Comparison of ENCODE assay signal across 35 cellular contexts in the genomic region with DNA sequence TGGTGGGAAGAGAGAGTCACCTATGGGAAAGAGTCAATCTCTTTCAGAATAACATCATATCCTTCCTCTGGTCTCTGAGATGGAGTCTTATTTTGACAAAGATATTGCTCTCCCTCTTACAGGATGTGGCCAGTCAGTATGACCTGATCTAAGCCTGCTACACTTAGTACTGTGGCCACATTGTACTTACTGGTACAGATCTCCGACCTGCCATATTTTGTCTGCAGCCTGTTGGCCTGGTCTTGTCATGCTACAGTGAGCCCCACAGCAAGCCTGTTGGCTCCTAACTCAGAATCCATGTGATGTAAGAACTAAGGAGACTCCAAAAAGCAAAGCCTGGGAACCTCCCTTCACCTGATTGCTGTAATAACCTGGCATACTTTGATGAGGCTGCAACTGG.
"Had no signal": no experiment of that assay in that cellular context is flagged by ENCODE, and none has a peak within 500 bp of the region (broad histone marks: within the 10 kb centered on the region; RNA-seq: fewer than 3 reads in every experiment).

No MANE protein-coding gene starts in this region.

- DNase-seq: activated CD4-positive, alpha-beta T cell treated with anti-CD3 and anti-CD28 coated beads, Interleukin-2, amount 10 ng/mL, durations not matched to agents 24 days and 14 days; activated CD4-positive, CD25-positive, alpha-beta regulatory T cell treated with anti-CD3 and anti-CD28 coated beads, Interleukin-2, amount 50 U/mL, for 72 hours; activated gamma-delta T cell treated with Interleukin-2 at 50 U/mL for 16 hours; activated T-cell treated with anti-CD3 and anti-CD28 coated beads, Interleukin-2, amount 50 U/mL, for 1 hour; adrenal gland; dorsolateral prefrontal cortex; effector memory CD4-positive, alpha-beta T cell; erythroblast; gastrocnemius medialis; glutamatergic neuron; islet precursor cell; left ventricle myocardium superior; mammary epithelial cell; naive B cell; nucleus accumbens; psoas muscle; sigmoid colon; stimulated activated CD4-positive, alpha-beta T cell treated with anti-CD3 and anti-CD28 coated beads, Interleukin-1b, Interleukin-23, amount 100 ng/mL, for 48 hours; stimulated activated CD4-positive, alpha-beta T cell treated with anti-CD3 and anti-CD28 coated beads, Interleukin-4, amount 100 ng/mL, for 4 hours; stimulated activated CD8-positive, alpha-beta memory T cell treated with anti-CD3 and anti-CD28 coated beads, Interleukin-4, amount 100 ng/mL, for 48 hours; stimulated activated naive B cell treated with anti-CD40 and anti-IgM and Interleukin-4, amounts not matched to agents 10 μg/mL and 1 μg/mL and 100 μg/mL, for 72 hours; SW 1271; T-helper 17 cell; T1000; uterus had no signal

- H3K9me3 ChIP-seq: adrenal gland, ascending aorta, gastrocnemius medialis, psoas muscle, sigmoid colon, thoracic aorta, uterus had no signal

- H3K27me3 ChIP-seq: adrenal gland, ascending aorta, cardiac muscle cell, dorsolateral prefrontal cortex, gastrocnemius medialis, sigmoid colon, uterus had no signal

- ATAC-seq: gastrocnemius medialis; left ventricle myocardium superior; psoas muscle; stimulated activated naive B cell treated with anti-CD40 and anti-IgM and Interleukin-4, amounts not matched to agents 10 μg/mL and 1 μg/mL and 100 μg/mL, for 72 hours; T-helper 17 cell had no signal

- H3K27ac Mint-ChIP-seq: activated CD4-positive, alpha-beta T cell treated with anti-CD3 and anti-CD28 coated beads, Interleukin-2, amount 10 ng/mL, durations not matched to agents 24 days and 14 days; activated naive CD4-positive, alpha-beta T cell treated with anti-CD3 and anti-CD28 coated beads, Interleukin-2, amount 50 U/mL, for 24 hours; brain; naive B cell; stimulated activated naive B cell treated with anti-CD40 and anti-IgM and Interleukin-4, amounts not matched to agents 10 μg/mL and 1 μg/mL and 100 μg/mL, for 72 hours; T-helper 17 cell; type B pancreatic cell had no signal

- H3K36me3 ChIP-seq: adrenal gland, ascending aorta, cardiac muscle cell, gastrocnemius medialis, sigmoid colon, thoracic aorta, uterus had no signal

- H3K4me1 Mint-ChIP-seq: brain, neural crest cell had no signal

- H3K9me3 Mint-ChIP-seq: type B pancreatic cell had no signal

- H3K4me3 Mint-ChIP-seq: activated CD4-positive, alpha-beta T cell treated with anti-CD3 and anti-CD28 coated beads, Interleukin-2, amount 10 ng/mL, durations not matched to agents 24 days and 14 days; activated naive CD4-positive, alpha-beta T cell treated with anti-CD3 and anti-CD28 coated beads, Interleukin-2, amount 50 U/mL, for 24 hours; brain; naive B cell; neural crest cell; stimulated activated naive B cell treated with anti-CD40 and anti-IgM and Interleukin-4, amounts not matched to agents 10 μg/mL and 1 μg/mL and 100 μg/mL, for 72 hours; T-helper 17 cell; type B pancreatic cell had no signal

- H3K27me3 Mint-ChIP-seq: activated CD4-positive, alpha-beta T cell treated with anti-CD3 and anti-CD28 coated beads, Interleukin-2, amount 10 ng/mL, durations not matched to agents 24 days and 14 days; activated naive CD4-positive, alpha-beta T cell treated with anti-CD3 and anti-CD28 coated beads, Interleukin-2, amount 50 U/mL, for 24 hours; T-helper 17 cell had no signal

- H3K4me3 ChIP-seq: adrenal gland, ascending aorta, cardiac muscle cell, coronary artery, dorsolateral prefrontal cortex, gastrocnemius medialis, psoas muscle, sigmoid colon, smooth muscle cell, thoracic aorta, uterus had no signal

- H3K27ac ChIP-seq: adrenal gland, ascending aorta, cardiac muscle cell, coronary artery, dorsolateral prefrontal cortex, gastrocnemius medialis, parathyroid adenoma, psoas muscle, sigmoid colon, thoracic aorta, uterus had no signal

- H3K4me1 ChIP-seq: adrenal gland, ascending aorta, gastrocnemius medialis, parathyroid adenoma, psoas muscle, sigmoid colon, uterus had no signal

- H3K36me3 Mint-ChIP-seq: activated naive CD4-positive, alpha-beta T cell treated with anti-CD3 and anti-CD28 coated beads, Interleukin-2, amount 50 U/mL, for 24 hours; brain; type B pancreatic cell had no signal
